ENCODE assay signal across 9 cellular contexts in genomic region chr2:207394812-207395534, GRCh38.
A peak's percentile ranks its signal among the peaks of the same experiment; 100 is the strongest.
DNase-seq lines count a peak whose midpoint lies in the region; ATAC-seq and TF ChIP-seq lines count a peak whose summit lies in the region.
"Had no signal": no experiment of that assay in that cellular context is flagged by ENCODE, and none has a peak within 500 bp of the region (broad histone marks: within the 10 kb centered on the region; RNA-seq: fewer than 3 reads in every experiment).

No MANE protein-coding gene starts in this region.

- WGBS in thyroid gland, 2 donors = 60 to 62% methylated on average over 7 of the region's 7 CpGs

- H3K27me3 ChIP-seq in Panc1 (ENCODE audit: control insufficient read depth, insufficient read depth, low read length) (no peaks in the 10 kb centered on the region), thyroid gland (no peaks in the 10 kb centered on the region)

- no peak for TF ChIP-seq CTCF in Panc1 (IDR thresholded peaks at IDR 0.05)
- TF ChIP-seq CTCF in thyroid gland (IDR thresholded peaks at IDR 0.05) = no peak

- no peaks in the 10 kb centered on the region for H3K36me3 ChIP-seq in Panc1 (ENCODE audit: control insufficient read depth, insufficient read depth, low read length)
- H3K36me3 ChIP-seq in thyroid gland = no peaks in the 10 kb centered on the region

- peaks cover 5% of the 10 kb centered on the region for H3K36me3 Mint-ChIP-seq in activated CD4-positive, alpha-beta T cell treated with anti-CD3 and anti-CD28 coated beads for 36 hours (ENCODE audit: low read depth)

- TF ChIP-seq POLR2A in thyroid gland (IDR thresholded peaks at IDR 0.05) = no peak

- in situ Hi-C loops in Panc1 (cut with HindIII; ENCODE audit: low pct_unique_long_range_greater_than_20kb, low sequenced_read_pairs) = no loop called here

- H3K27me3 Mint-ChIP-seq in activated CD4-positive, alpha-beta T cell treated with anti-CD3 and anti-CD28 coated beads for 36 hours = no peaks in the 10 kb centered on the region

- no peak overlapping the region for H3K4me3 ChIP-seq in Panc1 (ENCODE audit: low read depth in 2 of 2, low read length in 2 of 2)
- no peak overlapping the region for H3K4me3 ChIP-seq in thyroid gland (replicated peaks in 1 of 3)

- intact Hi-C loops in activated CD4-positive, alpha-beta T cell treated with anti-CD3 and anti-CD28 coated beads for 36 hours (cut with DNase I, micrococcal nuclease) = loop anchor here in 1 of 2 experiments (1.0 to 2.0 kb wide), 2 partner anchors 64 to 154 kb away; no protein-coding TSS in a partner anchor
- intact Hi-C loops in Panc1 (cut with micrococcal nuclease; ENCODE audit: unreplicated experiment) = no loop called here
- intact Hi-C loops in thyroid gland (cut with DNase I) = no loop called here

- H3K9me3 ChIP-seq in Panc1 (ENCODE audit: control insufficient read depth, insufficient read depth, low read depth, low read length) (0 out of 2 replicates have a peak, but pooled peaks cover 3% of the 10 kb centered on the region), thyroid gland (no peaks in the 10 kb centered on the region)

- no TSS peak for BruUV-seq in Panc1 (replicated peaks; lab: Mats Ljungman, UMichigan)

- H3K27ac Mint-ChIP-seq in activated CD4-positive, alpha-beta T cell treated with anti-CD3 and anti-CD28 coated beads for 36 hours = peak overlapping the region; percentile 77

- peaks cover 5% of the 10 kb centered on the region for H3K9me3 Mint-ChIP-seq in activated CD4-positive, alpha-beta T cell treated with anti-CD3 and anti-CD28 coated beads for 36 hours (ENCODE audit: low read depth)

- peak; percentile 98 for ATAC-seq in activated CD4-positive, alpha-beta T cell treated with anti-CD3 and anti-CD28 coated beads for 36 hours
- peak; percentile 95 for ATAC-seq in Panc1
- ATAC-seq in esophagus mucosa = peak; percentile 97
- ATAC-seq in GM18520 (IDR thresholded peaks at IDR 0.05; ENCODE audit: unreplicated experiment) = no peak

- DNase-seq in activated CD4-positive, alpha-beta T cell treated with anti-CD3 and anti-CD28 coated beads for 36 hours = peak; percentile 81
- no peak for DNase-seq in activated CD4-positive, alpha-beta T cell treated with anti-CD3 and anti-CD28 coated beads for 1 hour
- DNase-seq in Panc1 (ENCODE audit: low read depth, low spot score) (peak; percentile 91), cerebellum (ENCODE audit: low spot score) (no peak), thyroid gland (no peak)
- DNase-seq in stimulated activated CD4-positive, alpha-beta T cell treated with anti-CD3 and anti-CD28 coated beads, Interleukin-4, amount 100 ng/mL, for 24 hours = peak; percentile 46
- DNase-seq: Calu3 had no signal

- CTCF ChIA-PET in activated CD4-positive, alpha-beta T cell treated with anti-CD3 and anti-CD28 coated beads for 36 hours (lab: Charles Lee) = interaction anchor here (0.8 kb wide), 1 partner anchor 147 kb away, joined by 4 read pairs; no protein-coding TSS in a partner anchor
- CTCF ChIA-PET in Panc1 (lab: Charles Lee) = no interaction called here

- H3K4me1 ChIP-seq in Panc1 (ENCODE audit: control insufficient read depth, insufficient read depth, low read length) (no peaks in the 10 kb centered on the region), thyroid gland (no peaks in the 10 kb centered on the region)

- H3K4me3 Mint-ChIP-seq in activated CD4-positive, alpha-beta T cell treated with anti-CD3 and anti-CD28 coated beads for 36 hours = no peak overlapping the region

- H3K27ac ChIP-seq in Panc1 (ENCODE audit: low read length) (no peak overlapping the region), thyroid gland (no peak overlapping the region)

- peaks cover 14% of the 10 kb centered on the region for H3K4me1 Mint-ChIP-seq in activated CD4-positive, alpha-beta T cell treated with anti-CD3 and anti-CD28 coated beads for 36 hours

- POLR2A ChIA-PET in activated CD4-positive, alpha-beta T cell treated with anti-CD3 and anti-CD28 coated beads for 36 hours (lab: Charles Lee) = interaction anchor here (0.7 kb wide), 1 partner anchor 29 kb away, joined by 4 read pairs; no protein-coding TSS in a partner anchor
- POLR2A ChIA-PET in Panc1 (lab: Charles Lee) = no interaction called here

Comparison
In these comparisons a context has a peak if more than half of its experiments do, and no peak if none do; other contexts are left out.
1. DNase-seq: peak in activated CD4-positive, alpha-beta T cell treated with anti-CD3 and anti-CD28 coated beads for 36 hours (single experiment), Panc1 (single experiment) and stimulated activated CD4-positive, alpha-beta T cell treated with anti-CD3 and anti-CD28 coated beads, Interleukin-4, amount 100 ng/mL, for 24 hours (single experiment); none in activated CD4-positive, alpha-beta T cell treated with anti-CD3 and anti-CD28 coated beads for 1 hour (single experiment), cerebellum (single experiment) and thyroid gland (0 of 2).